In the genomic region with DNA sequence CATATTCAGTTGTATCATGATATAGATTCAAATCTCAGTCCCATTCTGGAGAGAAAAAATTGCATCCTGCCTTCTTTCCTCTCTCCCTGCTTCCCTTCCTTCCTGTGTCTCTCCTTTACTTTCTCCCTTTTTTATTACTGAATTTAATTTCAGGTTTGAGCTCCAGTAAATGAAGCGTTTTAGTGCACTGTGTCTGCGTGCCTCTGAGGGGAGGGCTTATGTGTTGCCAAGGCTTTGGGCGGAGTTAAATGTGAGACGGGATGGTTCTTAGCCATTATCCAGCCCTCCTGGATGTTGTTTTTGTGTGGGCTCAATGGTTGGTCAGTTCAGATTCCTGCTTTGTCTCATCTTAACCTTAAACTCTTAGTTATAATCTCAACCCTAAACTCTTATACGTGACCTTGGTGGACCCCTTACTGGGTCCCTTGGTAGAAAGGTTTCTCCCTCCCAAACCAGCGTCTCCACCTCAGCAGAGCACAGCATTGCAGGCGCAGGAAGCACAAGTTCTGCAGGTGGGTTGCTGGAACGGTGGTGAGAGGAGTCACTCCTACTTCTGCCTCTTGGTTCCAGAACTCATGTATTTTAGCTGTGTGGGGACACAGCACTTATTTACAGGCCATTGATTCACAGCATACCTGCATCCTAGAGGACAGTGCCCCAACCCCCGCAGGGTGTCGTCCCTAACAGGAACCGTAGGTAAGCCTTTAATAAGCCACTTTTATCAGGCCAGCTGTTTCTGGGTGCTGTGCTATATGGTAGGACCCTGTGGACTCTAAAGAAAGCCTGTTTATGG, we compare ENCODE assay signal across 1 cellular context.
A peak's percentile ranks its signal among the peaks of the same experiment; 100 is the strongest.
TF ChIP-seq lines count a peak whose summit lies in the region.

No MANE protein-coding gene starts in this region.

TF ChIP-seq in K562, 482 proteins besides CTCF, POLR2A, EP300 and RAD21:
- TF ChIP-seq ARHGAP35 (IDR thresholded peaks at IDR 0.05; ENCODE audit: partially characterized antibody), result no peak
- TF ChIP-seq WHSC1 (IDR thresholded peaks at IDR 0.05; ENCODE audit: low read length), result peak; percentile 58
- no peak for TF ChIP-seq MEIS2 (IDR thresholded peaks at IDR 0.05; ENCODE audit: partially characterized antibody)
